Comparison of ENCODE assay signal across 12 cellular contexts in genomic region chr4:133565379-133565778, GRCh38.
DNase-seq lines count a peak whose midpoint lies in the region; ATAC-seq, FAIRE-seq and TF ChIP-seq lines count a peak whose summit lies in the region.
"Had no signal": no experiment of that assay in that cellular context is flagged by ENCODE, and none has a peak within 500 bp of the region (broad histone marks: within the 10 kb centered on the region; RNA-seq: fewer than 3 reads in every experiment).

No MANE protein-coding gene starts in this region.

- no peak overlapping the region for H3K4me3 ChIP-seq in fibroblast of pulmonary artery (replicated peaks; ENCODE audit: low read depth, low read length)

- no peak overlapping the region for H2BK12ac ChIP-seq in H9 (ENCODE audit: insufficient read length, low read depth, low read length)

- no peaks in the 10 kb centered on the region for H3K27me3 ChIP-seq in H9 (ENCODE audit: insufficient read depth, low read length)

- H3T11ph ChIP-seq in H9 (ENCODE audit: low read length), result no peak overlapping the region

- H3K4me1 ChIP-seq in H9 (ENCODE audit: insufficient read depth, low read length), result no peaks in the 10 kb centered on the region

- H3K79me2 ChIP-seq in H9 (ENCODE audit: insufficient read depth, low read length), result no peaks in the 10 kb centered on the region

- H2AFZ ChIP-seq in H9 (ENCODE audit: low read length), result no peak overlapping the region

- no peak overlapping the region for H2BK120ac ChIP-seq in H9 (ENCODE audit: low read depth, low read length, poor library complexity, severe bottlenecking)

- no peaks in the 10 kb centered on the region for H3K9me3 ChIP-seq in H9 (ENCODE audit: control insufficient read depth, low read depth, low read length)

- no peak overlapping the region for H4K91ac ChIP-seq in H9 (ENCODE audit: insufficient read length, low read depth, low read length)

- no peak overlapping the region for H3K23ac ChIP-seq in H9 (ENCODE audit: insufficient read length, low read depth, low read length)

- no peaks in the 10 kb centered on the region for H3K4me1 Mint-ChIP-seq in H9
- no peaks in the 10 kb centered on the region for H3K4me1 Mint-ChIP-seq in Calu3 (ENCODE audit: low read depth, unreplicated experiment)
- H3K4me1 Mint-ChIP-seq: B cell had no signal

- H3K27me3 Mint-ChIP-seq in H9 (ENCODE audit: low read depth) (no peaks in the 10 kb centered on the region), Calu3 (ENCODE audit: unreplicated experiment) (no peaks in the 10 kb centered on the region)
- H3K27me3 Mint-ChIP-seq: activated T-cell treated with anti-CD3 and anti-CD28 coated beads, Interleukin-2, amount 50 U/mL, for 24 hours; B cell had no signal

- H3K27ac Mint-ChIP-seq in H9, result no peak overlapping the region
- no peak overlapping the region for H3K27ac Mint-ChIP-seq in Calu3 (ENCODE audit: unreplicated experiment)
- H3K27ac Mint-ChIP-seq: activated T-cell treated with anti-CD3 and anti-CD28 coated beads, Interleukin-2, amount 50 U/mL, for 24 hours; B cell had no signal

- no peak overlapping the region for H2BK15ac ChIP-seq in H9 (ENCODE audit: low read depth, low read length)

- H3K56ac ChIP-seq in H9 (ENCODE audit: insufficient read length, low read depth, low read length), result no peak overlapping the region

- no peak overlapping the region for H2AK5ac ChIP-seq in H9 (ENCODE audit: insufficient read length, low read length)

- TF ChIP-seq CTCF in fibroblast of pulmonary artery (IDR thresholded peaks at IDR 0.05; ENCODE audit: low read length, missing control alignments) (no peak), H9 (conservative IDR thresholded peaks at IDR 0.05) (no peak), Calu3 (IDR thresholded peaks at IDR 0.05; ENCODE audit: unreplicated experiment) (no peak)

- intact Hi-C loops in Calu3 (cut with micrococcal nuclease; ENCODE audit: unreplicated experiment), result no loop called here

- no peak overlapping the region for H4K5ac ChIP-seq in H9 (ENCODE audit: insufficient read length, low read depth, low read length)

- H3K14ac ChIP-seq in H9 (ENCODE audit: insufficient read depth, low read length), result no peak overlapping the region

- CTCF ChIA-PET in Calu3 (lab: Charles Lee), result no interaction called here

- H3K79me1 ChIP-seq in H9 (ENCODE audit: insufficient read depth, low read depth, low read length, poor library complexity, severe bottlenecking), result no peaks in the 10 kb centered on the region

- H3K9ac ChIP-seq in H9 (ENCODE audit: extremely low read depth, insufficient read length, low read length), result no peak overlapping the region

- H3K4me3 Mint-ChIP-seq in H9 (no peak overlapping the region), Calu3 (ENCODE audit: low read depth, unreplicated experiment) (no peak overlapping the region)
- H3K4me3 Mint-ChIP-seq: activated T-cell treated with anti-CD3 and anti-CD28 coated beads, Interleukin-2, amount 50 U/mL, for 24 hours; B cell had no signal

- H4K20me1 ChIP-seq in H9 (ENCODE audit: control insufficient read depth, insufficient read depth, insufficient read length), result no peaks in the 10 kb centered on the region

- no peak overlapping the region for H2BK5ac ChIP-seq in H9 (ENCODE audit: insufficient read length, low read length)

- H3K23me2 ChIP-seq in H9 (ENCODE audit: insufficient read length, low read depth, low read length, poor library complexity, severe bottlenecking), result no peaks in the 10 kb centered on the region

- FAIRE-seq in HTR-8/SVneo (lab: Jason Lieb, UNC), result peak; percentile 59

- no peak for ATAC-seq in HG02642 (IDR thresholded peaks at IDR 0.05; ENCODE audit: poor library complexity, unreplicated experiment)

- H3K18ac ChIP-seq in H9 (ENCODE audit: insufficient read length, low read depth, low read length), result no peak overlapping the region

- no peak overlapping the region for H3K4ac ChIP-seq in H9 (ENCODE audit: low read depth, low read length)

- no peak overlapping the region for H3K4me2 ChIP-seq in H9 (ENCODE audit: insufficient read depth, insufficient read length, low read length)

- no peak overlapping the region for H2BK20ac ChIP-seq in H9 (ENCODE audit: low read depth, low read length, poor library complexity, severe bottlenecking)

- no peak overlapping the region for H4K8ac ChIP-seq in H9 (replicated peaks; ENCODE audit: insufficient read length, low read depth, low read length)

- WGBS in H9 (ENCODE audit: extremely low coverage, insufficient read length, low lambda C conversion rate), result no CpG with 5 or more reads among the region's 1 CpG

- H3K36me3 Mint-ChIP-seq in H9 (ENCODE audit: insufficient read depth in 1 of 3, low read depth in 3 of 3) (no peaks in the 10 kb centered on the region), Calu3 (ENCODE audit: insufficient read depth, unreplicated experiment) (no peaks in the 10 kb centered on the region)

- peaks cover 0 to 1% of the 10 kb centered on the region in 2 experiments; a peak in 2 of 5 replicates for H3K9me3 Mint-ChIP-seq in H9
- H3K9me3 Mint-ChIP-seq in Calu3 (ENCODE audit: low read depth, unreplicated experiment), result no peaks in the 10 kb centered on the region

- H3K27ac ChIP-seq in H9 (ENCODE audit: insufficient read length, low read depth, low read length), result no peak overlapping the region

- BruUV-seq in Calu3 (replicated peaks; lab: Mats Ljungman, UMichigan), result no TSS peak

- peak; percentile 91 for DNase-seq in COR-L47 (lab: John Stamatoyannopoulos, UW)
- DNase-seq in HTR-8/SVneo (ENCODE audit: insufficient read length, low spot score), result peak; percentile 65
- peak; percentile 2 for DNase-seq in RPMI7951 (ENCODE audit: low read depth)
- DNase-seq in fibroblast of pulmonary artery (ENCODE audit: low read depth), result peak; percentile 85
- DNase-seq in H9, result no peak
- no peak for DNase-seq in Calu3
- DNase-seq in pons (ENCODE audit: low spot score), result no peak
- DNase-seq: activated T-cell treated with anti-CD3 and anti-CD28 coated beads, Interleukin-2, amount 50 U/mL, for 24 hours; cerebellar nuclear complex; retina had no signal

Comparison
In these comparisons a context has a peak if more than half of its experiments do, and no peak if none do; other contexts are left out.
1. DNase-seq: peak in COR-L47 (single experiment), HTR-8/SVneo (single experiment), RPMI7951 (single experiment) and fibroblast of pulmonary artery (single experiment); none in H9 (single experiment), Calu3 (single experiment) and pons (single experiment).